7 cellular contexts compared by ENCODE assay signal in genomic region chr15:77419050-77419835, GRCh38. TPM values are rescaled to one million over a fixed set of nuclear protein-coding genes. Genes with fewer than 3 reads are reported as not detected.
DNase-seq lines count a peak whose midpoint lies in the region; ATAC-seq lines count a peak whose summit lies in the region.

No MANE protein-coding gene starts in this region.

- no peaks in the 10 kb centered on the region for H3K9me3 ChIP-seq in SJSA1 (replicated peaks)
- no peaks in the 10 kb centered on the region for H3K9me3 ChIP-seq in adipocyte (ENCODE audit: control insufficient read depth, low read length)

- H3K4me1 ChIP-seq in SJSA1 (replicated peaks) (peaks cover 27% of the 10 kb centered on the region), adipocyte (ENCODE audit: control insufficient read depth, insufficient read depth, low read length) (peaks cover 45% of the 10 kb centered on the region)

- no peaks in the 10 kb centered on the region for H3K27me3 ChIP-seq in SJSA1 (replicated peaks)
- no peaks in the 10 kb centered on the region for H3K27me3 ChIP-seq in adipocyte (replicated peaks; ENCODE audit: control insufficient read depth, insufficient read depth, low read length)

- H3K36me3 ChIP-seq in SJSA1 (peaks cover 7% of the 10 kb centered on the region), adipocyte (ENCODE audit: control insufficient read depth, insufficient read depth, low read length, severe bottlenecking) (no peaks in the 10 kb centered on the region)

- peak overlapping the region; percentile 97 for H3K4me3 ChIP-seq in SJSA1
- peak overlapping the region; percentile 98 for H3K4me3 ChIP-seq in adipocyte (ENCODE audit: low read length)

- peak overlapping the region; percentile 64 for H3K27ac ChIP-seq in SJSA1

- intact Hi-C loops in left ventricle myocardium superior (cut with micrococcal nuclease): loop anchor here (10.0 kb wide), 1 partner anchor 294 kb away; no protein-coding TSS in a partner anchor

- peak overlapping the region; percentile 98 for H3K9ac ChIP-seq in adipocyte (ENCODE audit: low read length)

- DNase-seq in SJSA1 (ENCODE audit: low read depth in 1 of 2, low spot score in 2 of 2) (peak; percentile 53 to 54), adipocyte (ENCODE audit: low read depth) (peak; percentile 72), left ventricle myocardium superior (peak; percentile 71), putamen (ENCODE audit: low spot score) (peak; percentile 50), SKM-1 treated with dmso at 0.1 percent for 144 hours (lab: John Stamatoyannopoulos, UW; ENCODE audit: unreplicated experiment) (no peak)

- ATAC-seq in GM18519 (IDR thresholded peaks at IDR 0.05; ENCODE audit: low FRiP score, unreplicated experiment): peak; percentile 18
- peak; percentile 4 for ATAC-seq in HG02885 (IDR thresholded peaks at IDR 0.05; ENCODE audit: poor library complexity, unreplicated experiment)
- ATAC-seq in left ventricle myocardium superior: peak; percentile 41

RNA-seq across cellular contexts. Expression of gene PEAK1, which starts 0.7 kb away (rescaled TPM):
- total RNA-seq in SJSA1 (2014; rRNA removed; shearing (Covaris generic)): 26.9 and 57.3 TPM in 2 replicates
- total RNA-seq in left ventricle myocardium superior: 67.4 TPM

RNA-seq across cellular contexts. Expression of gene HMG20A, which starts 1.4 kb away (rescaled TPM):
- total RNA-seq in SJSA1 (2014; rRNA removed; shearing (Covaris generic)): 25.9 and 30.1 TPM in 2 replicates
- 32.0 TPM for total RNA-seq in left ventricle myocardium superior
